Comparison of ENCODE assay signal across 16 cellular contexts in the genomic region with DNA sequence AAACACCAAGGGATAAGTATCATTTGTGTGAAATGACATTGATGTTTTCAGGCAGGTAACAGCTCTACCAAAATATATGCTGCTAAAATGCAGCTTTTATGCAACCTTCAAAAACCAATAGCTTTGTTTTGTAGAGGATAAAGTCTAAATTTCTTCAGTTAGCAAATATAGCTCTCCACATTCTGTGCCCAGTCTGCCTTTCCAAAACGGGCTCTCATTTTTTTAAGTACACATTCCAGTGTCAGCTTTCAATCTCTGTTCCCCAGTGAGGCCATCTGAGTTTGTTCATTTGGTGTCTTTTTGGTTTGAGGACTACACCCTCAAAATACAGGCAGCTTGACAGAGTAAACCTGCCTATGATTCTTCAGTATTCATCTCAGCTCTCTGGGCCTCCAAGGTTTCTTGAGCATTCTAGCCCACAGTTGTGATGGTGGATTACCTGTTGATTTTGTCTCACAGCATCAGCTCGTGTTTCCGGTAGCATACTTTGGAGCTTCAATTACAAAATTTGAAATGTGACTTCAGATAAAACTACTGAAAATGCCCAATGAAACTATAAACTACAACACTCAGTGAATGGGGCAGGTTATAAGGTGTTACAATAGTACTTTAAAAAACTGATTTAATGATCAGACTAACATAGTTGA. TPM values are rescaled to one million over a fixed set of nuclear protein-coding genes. Genes with fewer than 3 reads are reported as not detected.
DNase-seq lines count a peak whose midpoint lies in the region; ATAC-seq, FAIRE-seq and TF ChIP-seq lines count a peak whose summit lies in the region.
"Had no signal": no experiment of that assay in that cellular context is flagged by ENCODE, and none has a peak within 500 bp of the region (broad histone marks: within the 10 kb centered on the region; RNA-seq: fewer than 3 reads in every experiment).

No MANE protein-coding gene starts in this region.

- peaks cover 41 to 54% (median 45%) of the 10 kb centered on the region in 3 donors for H3K4me1 ChIP-seq in skeletal muscle tissue (ENCODE audit: control insufficient read depth in 3 of 3, insufficient read depth in 3 of 3, low read length in 3 of 3)
- H3K4me1 ChIP-seq: BLaER1 had no signal

- H3K9ac ChIP-seq in skeletal muscle tissue (ENCODE audit: low read depth in 1 of 3, low read length in 3 of 3) = no peak overlapping the region
- H3K9ac ChIP-seq: BLaER1, SK-N-SH had no signal

- in situ Hi-C loops in brain microvascular endothelial cell (cut with HindIII; ENCODE audit: low pct_ligation_motif_present, low sequenced_read_pairs) = no loop called here

- DNase-seq in GM12891 (ENCODE audit: insufficient read length, low spot score) = no peak
- peak; percentile 11 for DNase-seq in LHCN-M2 (ENCODE audit: low read depth)
- DNase-seq in left lobe of liver (ENCODE audit: low spot score) = peak; percentile 55
- DNase-seq in NCI-H2196 treated with DMSO at 0.1 percent for 48 hours (lab: John Stamatoyannopoulos, UW; ENCODE audit: unreplicated experiment) = no peak
- DNase-seq in brain microvascular endothelial cell = no peak
- no peak for DNase-seq in C1 segment of cervical spinal cord (lab: John Stamatoyannopoulos, UW)
- DNase-seq: central memory CD4-positive, alpha-beta T cell; DMS79 treated with DMSO at 0.1 percent for 48 hours; NCI-H1694 treated with DMSO at 0.1 percent for 48 hours; NCI-H510A; occipital lobe; SK-N-SH had no signal

- H3K27me3 ChIP-seq in skeletal muscle tissue (ENCODE audit: control insufficient read depth in 3 of 3, insufficient read depth in 3 of 3, low read length in 3 of 3) (no peaks in the 10 kb centered on the region), brain microvascular endothelial cell (replicated peaks) (no peaks in the 10 kb centered on the region)
- H3K27me3 ChIP-seq: BLaER1, gastroesophageal sphincter had no signal

- FAIRE-seq in GM12891 (lab: Jason Lieb, UNC) = peak; percentile 28
- FAIRE-seq: TTC549 had no signal

- no peak for TF ChIP-seq CTCF in brain microvascular endothelial cell (IDR thresholded peaks at IDR 0.05; ENCODE audit: low read depth, low read length, missing control alignments)

- no peaks in the 10 kb centered on the region for H3K36me3 ChIP-seq in skeletal muscle tissue (ENCODE audit: control insufficient read depth in 3 of 3, insufficient read depth in 3 of 3, low read length in 3 of 3)
- H3K36me3 ChIP-seq in brain microvascular endothelial cell (replicated peaks) = no peaks in the 10 kb centered on the region
- H3K36me3 ChIP-seq: gastroesophageal sphincter had no signal

- ATAC-seq in left lobe of liver = peak; percentile 83
- ATAC-seq: gastroesophageal sphincter had no signal

- H3K27ac ChIP-seq in skeletal muscle tissue (ENCODE audit: low read depth, low read length) = peak overlapping the region; percentile 29
- H3K27ac ChIP-seq in brain microvascular endothelial cell = no peak overlapping the region
- H3K27ac ChIP-seq: BLaER1 had no signal

- no peaks in the 10 kb centered on the region for H3K9me3 ChIP-seq in skeletal muscle tissue (ENCODE audit: control insufficient read depth in 3 of 3, low read length in 3 of 3)
- H3K9me3 ChIP-seq: BLaER1, gastroesophageal sphincter, SK-N-SH had no signal

- TF ChIP-seq POLR2A in GM12891 (IDR thresholded peaks at IDR 0.05; ENCODE audit: low read depth, low read length) = no peak

- H3K4me3 ChIP-seq in skeletal muscle tissue (ENCODE audit: low read length in 3 of 3) (no peak overlapping the region), brain microvascular endothelial cell (ENCODE audit: low read depth, low read length) (no peak overlapping the region)
- H3K4me3 ChIP-seq: BLaER1, gastroesophageal sphincter had no signal

TF ChIP-seq in GM12891, 5 proteins besides CTCF, POLR2A, EP300 and RAD21:
- TF ChIP-seq PAX5 (IDR thresholded peaks at IDR 0.05; ENCODE audit: insufficient read depth, low read length, severe bottlenecking) = no peak
- no peak for TF ChIP-seq TAF1 (IDR thresholded peaks at IDR 0.05; ENCODE audit: low read depth, low read length)

RNA-seq across cellular contexts. Expression of a gene that starts 55.7 kb away (rescaled TPM):
- polyA plus RNA-seq in GM12891 (2012; ENCODE audit: low read depth, missing spikeins) = 58.2 TPM
- total RNA-seq in LHCN-M2 (2014; rRNA removed) (46.7 and 47.1 TPM in 2 replicates), left lobe of liver (46.6 TPM), skeletal muscle tissue (76.7 TPM)
- 12.0 TPM for polyA plus RNA-seq in LHCN-M2 (2012)

Comparison
In these comparisons a context has a peak if more than half of its experiments do, and no peak if none do; other contexts are left out.
1. DNase-seq: peak in LHCN-M2 (single experiment) and left lobe of liver (single experiment); none in GM12891 (single experiment), NCI-H2196 treated with DMSO at 0.1 percent for 48 hours (single experiment), brain microvascular endothelial cell (single experiment) and C1 segment of cervical spinal cord (0 of 14).